Comparison of ENCODE assay signal across 1 cellular context in genomic region chr6:11460837-11461661, GRCh38.
A peak's percentile ranks its signal among the peaks of the same experiment; 100 is the strongest.
TF ChIP-seq lines count a peak whose summit lies in the region.

No MANE protein-coding gene starts in this region.

TF ChIP-seq in GM12878, 131 proteins besides CTCF, POLR2A, EP300 and RAD21 (continued from another document and continues in another):
- no peak for TF ChIP-seq REST (IDR thresholded peaks at IDR 0.05; ENCODE audit: low read depth, low read length)
- peak; percentile 96 for TF ChIP-seq POU2F2 (IDR thresholded peaks at IDR 0.05; ENCODE audit: borderline replicate concordance, low read depth, low read length)
- no peak for TF ChIP-seq HDAC6 (IDR thresholded peaks at IDR 0.05; ENCODE audit: unreplicated experiment)
- TF ChIP-seq HDAC2 (IDR thresholded peaks at IDR 0.05), result no peak
- TF ChIP-seq NKRF (conservative IDR thresholded peaks at IDR 0.05), result no peak; the same call in 1 of the 2 replicates
- TF ChIP-seq POLR2AphosphoS2 (IDR thresholded peaks at IDR 0.05; ENCODE audit: low read depth, low read length), result no peak
- TF ChIP-seq WRNIP1 (IDR thresholded peaks at IDR 0.05; ENCODE audit: borderline replicate concordance, low read depth, low read length), result no peak
- no peak for TF ChIP-seq BRCA1 (IDR thresholded peaks at IDR 0.05; ENCODE audit: low read depth, low read length)
- TF ChIP-seq NFIC (IDR thresholded peaks at IDR 0.05; ENCODE audit: low read depth, low read length), result peak; percentile 67
- TF ChIP-seq PML (IDR thresholded peaks at IDR 0.05; ENCODE audit: low read length), result no peak; the same call in 1 of the 2 replicates
- no peak for TF ChIP-seq NR2C2 (IDR thresholded peaks at IDR 0.05; ENCODE audit: borderline replicate concordance, control insufficient read depth, insufficient read length, low read depth)
- TF ChIP-seq BHLHE40 (IDR thresholded peaks at IDR 0.05; ENCODE audit: borderline replicate concordance in 1 of 2, low read depth in 2 of 2, low read length in 1 of 2), result peak; percentile 27 to 51; a peak in 2 of 4 replicates
- no peak for TF ChIP-seq E2F4 (IDR thresholded peaks at IDR 0.05; ENCODE audit: low read depth, low read length)
- TF ChIP-seq IKZF2 (IDR thresholded peaks at IDR 0.05), result peak; percentile 66 to 71
- no peak for TF ChIP-seq RELA (IDR thresholded peaks at IDR 0.05; ENCODE audit: borderline replicate concordance, partially characterized antibody)
- TF ChIP-seq ZNF24 (IDR thresholded peaks at IDR 0.05), result peak; percentile 3; the same call in 1 of the 2 replicates
- TF ChIP-seq ZBED1 (IDR thresholded peaks at IDR 0.05; ENCODE audit: borderline replicate concordance), result no peak; the same call in 1 of the 2 replicates
- TF ChIP-seq, protein P1, sequence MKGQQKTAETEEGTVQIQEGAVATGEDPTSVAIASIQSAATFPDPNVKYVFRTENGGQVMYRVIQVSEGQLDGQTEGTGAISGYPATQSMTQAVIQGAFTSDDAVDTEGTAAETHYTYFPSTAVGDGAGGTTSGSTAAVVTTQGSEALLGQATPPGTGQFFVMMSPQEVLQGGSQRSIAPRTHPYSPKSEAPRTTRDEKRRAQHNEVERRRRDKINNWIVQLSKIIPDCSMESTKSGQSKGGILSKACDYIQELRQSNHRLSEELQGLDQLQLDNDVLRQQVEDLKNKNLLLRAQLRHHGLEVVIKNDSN (IDR thresholded peaks at IDR 0.05; ENCODE audit: borderline replicate concordance, extremely low read length, insufficient read depth, low read depth, low read length), result no peak
- TF ChIP-seq CREM (IDR thresholded peaks at IDR 0.05; ENCODE audit: low read depth), result peak; percentile 11; the same call in 1 of the 2 replicates
- TF ChIP-seq BACH1 (IDR thresholded peaks at IDR 0.05; ENCODE audit: borderline replicate concordance), result no peak
- no peak for TF ChIP-seq HCFC1 (IDR thresholded peaks at IDR 0.05; ENCODE audit: low read length)
- TF ChIP-seq SREBF1 (IDR thresholded peaks at IDR 0.05; ENCODE audit: low read length), result peak; percentile 21; the same call in 1 of the 2 replicates
- TF ChIP-seq CBX3 (IDR thresholded peaks at IDR 0.05; ENCODE audit: borderline replicate concordance, low read depth), result no peak
- no peak for TF ChIP-seq SMAD1 (IDR thresholded peaks at IDR 0.05; ENCODE audit: low read depth, partially characterized antibody)
- TF ChIP-seq MTA2 (IDR thresholded peaks at IDR 0.05; ENCODE audit: low read depth), result peak; percentile 87
- 0 out of 4 replicates have a peak, but pooled peaks of 1 of the 2 experiments have one; percentile 55 for TF ChIP-seq ETV6 (conservative IDR thresholded peaks at IDR 0.05 in 1 of 2, IDR thresholded peaks at IDR 0.05 in 1 of 2; ENCODE audit: borderline replicate concordance in 1 of 2, low read depth in 1 of 2)
- TF ChIP-seq RUNX3 (IDR thresholded peaks at IDR 0.05; ENCODE audit: low read length), result peak; percentile 80
- TF ChIP-seq ATF7 (IDR thresholded peaks at IDR 0.05; ENCODE audit: low read depth), result peak; percentile 73
- peak; percentile 68 for TF ChIP-seq SPI1 (IDR thresholded peaks at IDR 0.05; ENCODE audit: borderline replicate concordance, insufficient read depth, low read depth, low read length)
- no peak for TF ChIP-seq RAD51 (IDR thresholded peaks at IDR 0.05)
- TF ChIP-seq NFYA (IDR thresholded peaks at IDR 0.05; ENCODE audit: borderline replicate concordance, low read depth, low read length), result no peak
- no peak for TF ChIP-seq KAT2A (conservative IDR thresholded peaks at IDR 0.05; ENCODE audit: control insufficient read depth, low read depth, low read length)
- TF ChIP-seq LARP7 (IDR thresholded peaks at IDR 0.05), result peak; percentile 38; the same call in 1 of the 2 replicates
- TF ChIP-seq, protein P2, sequence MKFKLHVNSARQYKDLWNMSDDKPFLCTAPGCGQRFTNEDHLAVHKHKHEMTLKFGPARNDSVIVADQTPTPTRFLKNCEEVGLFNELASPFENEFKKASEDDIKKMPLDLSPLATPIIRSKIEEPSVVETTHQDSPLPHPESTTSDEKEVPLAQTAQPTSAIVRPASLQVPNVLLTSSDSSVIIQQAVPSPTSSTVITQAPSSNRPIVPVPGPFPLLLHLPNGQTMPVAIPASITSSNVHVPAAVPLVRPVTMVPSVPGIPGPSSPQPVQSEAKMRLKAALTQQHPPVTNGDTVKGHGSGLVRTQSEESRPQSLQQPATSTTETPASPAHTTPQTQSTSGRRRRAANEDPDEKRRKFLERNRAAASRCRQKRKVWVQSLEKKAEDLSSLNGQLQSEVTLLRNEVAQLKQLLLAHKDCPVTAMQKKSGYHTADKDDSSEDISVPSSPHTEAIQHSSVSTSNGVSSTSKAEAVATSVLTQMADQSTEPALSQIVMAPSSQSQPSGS (IDR thresholded peaks at IDR 0.05; ENCODE audit: low read length), result peak; percentile 86
- TF ChIP-seq NRF1 (conservative IDR thresholded peaks at IDR 0.05; ENCODE audit: low read depth, low read length), result no peak
- peak; percentile 64 for TF ChIP-seq POLR2AphosphoS5 (IDR thresholded peaks at IDR 0.05; ENCODE audit: low read length)
- no peak; the same call in 1 of the 2 replicates for TF ChIP-seq CHD4 (IDR thresholded peaks at IDR 0.05)
- TF ChIP-seq, protein P3, sequence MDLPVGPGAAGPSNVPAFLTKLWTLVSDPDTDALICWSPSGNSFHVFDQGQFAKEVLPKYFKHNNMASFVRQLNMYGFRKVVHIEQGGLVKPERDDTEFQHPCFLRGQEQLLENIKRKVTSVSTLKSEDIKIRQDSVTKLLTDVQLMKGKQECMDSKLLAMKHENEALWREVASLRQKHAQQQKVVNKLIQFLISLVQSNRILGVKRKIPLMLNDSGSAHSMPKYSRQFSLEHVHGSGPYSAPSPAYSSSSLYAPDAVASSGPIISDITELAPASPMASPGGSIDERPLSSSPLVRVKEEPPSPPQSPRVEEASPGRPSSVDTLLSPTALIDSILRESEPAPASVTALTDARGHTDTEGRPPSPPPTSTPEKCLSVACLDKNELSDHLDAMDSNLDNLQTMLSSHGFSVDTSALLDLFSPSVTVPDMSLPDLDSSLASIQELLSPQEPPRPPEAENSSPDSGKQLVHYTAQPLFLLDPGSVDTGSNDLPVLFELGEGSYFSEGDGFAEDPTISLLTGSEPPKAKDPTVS (IDR thresholded peaks at IDR 0.05; ENCODE audit: low read depth, low read length), result no peak
- TF ChIP-seq, protein P4, sequence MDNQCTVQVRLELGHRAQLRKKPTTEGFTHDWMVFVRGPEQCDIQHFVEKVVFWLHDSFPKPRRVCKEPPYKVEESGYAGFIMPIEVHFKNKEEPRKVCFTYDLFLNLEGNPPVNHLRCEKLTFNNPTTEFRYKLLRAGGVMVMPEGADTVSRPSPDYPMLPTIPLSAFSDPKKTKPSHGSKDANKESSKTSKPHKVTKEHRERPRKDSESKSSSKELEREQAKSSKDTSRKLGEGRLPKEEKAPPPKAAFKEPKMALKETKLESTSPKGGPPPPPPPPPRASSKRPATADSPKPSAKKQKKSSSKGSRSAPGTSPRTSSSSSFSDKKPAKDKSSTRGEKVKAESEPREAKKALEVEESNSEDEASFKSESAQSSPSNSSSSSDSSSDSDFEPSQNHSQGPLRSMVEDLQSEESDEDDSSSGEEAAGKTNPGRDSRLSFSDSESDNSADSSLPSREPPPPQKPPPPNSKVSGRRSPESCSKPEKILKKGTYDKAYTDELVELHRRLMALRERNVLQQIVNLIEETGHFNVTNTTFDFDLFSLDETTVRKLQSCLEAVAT (IDR thresholded peaks at IDR 0.05), result peak; percentile 73
- 0 out of 2 replicates have a peak, but pooled peaks have one; percentile 3 for TF ChIP-seq SMC3 (IDR thresholded peaks at IDR 0.05; ENCODE audit: borderline replicate concordance, low read length)
- TF ChIP-seq SMAD5 (IDR thresholded peaks at IDR 0.05; ENCODE audit: low read depth), result no peak
- TF ChIP-seq CEBPZ (IDR thresholded peaks at IDR 0.05; ENCODE audit: low read depth, low read length), result no peak
- 0 out of 2 replicates have a peak, but pooled peaks have one; percentile 46 for TF ChIP-seq ZNF207 (IDR thresholded peaks at IDR 0.05; ENCODE audit: borderline replicate concordance)
- no peak for TF ChIP-seq YBX1 (IDR thresholded peaks at IDR 0.05)
- TF ChIP-seq SRF (IDR thresholded peaks at IDR 0.05; ENCODE audit: low read depth in 2 of 2, low read length in 2 of 2), result no peak
- no peak for TF ChIP-seq ZSCAN29 (IDR thresholded peaks at IDR 0.05)
- peak; percentile 69 for TF ChIP-seq FOXM1 (IDR thresholded peaks at IDR 0.05; ENCODE audit: low read depth, low read length)
- no peak for TF ChIP-seq IRF5 (IDR thresholded peaks at IDR 0.05; ENCODE audit: borderline replicate concordance)
